1 cellular context compared by ENCODE assay signal in genomic region chr1:21439721-21440629, GRCh38.
A peak's percentile ranks its signal among the peaks of the same experiment; 100 is the strongest.
TF ChIP-seq lines count a peak whose summit lies in the region.

TSS of gene NBPF3 (plus strand) at chr1:21440137. CDS start at chr1:21445087, 4,950 bp downstream.

TF ChIP-seq in HepG2, 621 proteins besides CTCF, POLR2A, EP300 and RAD21 (continued from another document and continues in another):
- TF ChIP-seq ZHX2 (IDR thresholded peaks at IDR 0.05; ENCODE audit: low read depth) (no peak), ZHX2 (CRISPR knock-in tag; IDR thresholded peaks at IDR 0.05; ENCODE audit: borderline replicate concordance) (no peak), IRX3 (CRISPR knock-in tag; IDR thresholded peaks at IDR 0.05; ENCODE audit: borderline replicate concordance, low read depth) (no peak), SAFB2 (CRISPR knock-in tag; IDR thresholded peaks at IDR 0.05; ENCODE audit: borderline replicate concordance, low read depth) (peak; percentile 74; the same call in 1 of the 2 replicates), SIN3B (IDR thresholded peaks at IDR 0.05; ENCODE audit: low read length) (no peak), ZNF44 (CRISPR knock-in tag; IDR thresholded peaks at IDR 0.05) (no peak), ZBTB34 (CRISPR knock-in tag; IDR thresholded peaks at IDR 0.05) (no peak), RFX3 (CRISPR knock-in tag; IDR thresholded peaks at IDR 0.05) (no peak), ZC3H13 (CRISPR knock-in tag; IDR thresholded peaks at IDR 0.05) (no peak), ETV6 (CRISPR knock-in tag; conservative IDR thresholded peaks at IDR 0.05) (no peak), NCOA1 (CRISPR knock-in tag; IDR thresholded peaks at IDR 0.05) (no peak), SRSF4 (IDR thresholded peaks at IDR 0.05; ENCODE audit: low read depth, low read length, poor library complexity, severe bottlenecking) (no peak), ZBTB43 (CRISPR knock-in tag; conservative IDR thresholded peaks at IDR 0.05) (no peak), ZSCAN9 (CRISPR knock-in tag; IDR thresholded peaks at IDR 0.05; ENCODE audit: borderline replicate concordance) (no peak), ZMYM3 (CRISPR knock-in tag; IDR thresholded peaks at IDR 0.05) (no peak), ZEB1 (IDR thresholded peaks at IDR 0.05; ENCODE audit: insufficient replicate concordance, low read depth) (peak; percentile 47), ZNF878 (CRISPR knock-in tag; IDR thresholded peaks at IDR 0.05) (no peak), ZNF414 (CRISPR knock-in tag; IDR thresholded peaks at IDR 0.05) (no peak), ARID5B (CRISPR knock-in tag; IDR thresholded peaks at IDR 0.05) (peak; percentile 8; the same call in 1 of the 2 replicates), GLI4 (CRISPR knock-in tag; IDR thresholded peaks at IDR 0.05; ENCODE audit: borderline replicate concordance) (0 out of 2 replicates have a peak, but pooled peaks have one; percentile 45), CHD2 (IDR thresholded peaks at IDR 0.05; ENCODE audit: low read depth, low read length) (no peak), FOXM1 (CRISPR knock-in tag; IDR thresholded peaks at IDR 0.05) (no peak), ZNF292 (CRISPR knock-in tag; IDR thresholded peaks at IDR 0.05; ENCODE audit: borderline replicate concordance, low read depth) (no peak), ZNF777 (CRISPR knock-in tag; IDR thresholded peaks at IDR 0.05) (peak; percentile 97), KLF15 (CRISPR knock-in tag; IDR thresholded peaks at IDR 0.05; ENCODE audit: borderline replicate concordance) (0 out of 2 replicates have a peak, but pooled peaks have one; percentile 17), TBX2 (CRISPR knock-in tag; IDR thresholded peaks at IDR 0.05; ENCODE audit: borderline replicate concordance) (peak; percentile 72; the same call in 1 of the 2 replicates), PAXIP1 (CRISPR knock-in tag; conservative IDR thresholded peaks at IDR 0.05) (no peak), HIVEP1 (CRISPR knock-in tag; IDR thresholded peaks at IDR 0.05) (peak; percentile 53; the same call in 1 of the 2 replicates), IRF9 (CRISPR knock-in tag; IDR thresholded peaks at IDR 0.05; ENCODE audit: borderline replicate concordance) (0 out of 2 replicates have a peak, but pooled peaks have one; percentile 34), SAP130 (CRISPR knock-in tag; IDR thresholded peaks at IDR 0.05; ENCODE audit: low read depth) (peak; percentile 62), ZNF138 (CRISPR knock-in tag; IDR thresholded peaks at IDR 0.05; ENCODE audit: low read depth) (no peak), ZNF572 (CRISPR knock-in tag; IDR thresholded peaks at IDR 0.05) (no peak), ZNF30 (CRISPR knock-in tag; IDR thresholded peaks at IDR 0.05) (0 out of 2 replicates have a peak, but pooled peaks have one; percentile 56), RBFOX2 (IDR thresholded peaks at IDR 0.05; ENCODE audit: low read depth, low read length) (peak; percentile 70), XRCC5 (optimal IDR thresholded peaks at IDR 0.05; ENCODE audit: low read length) (peak; percentile 30), POGK (CRISPR knock-in tag; conservative IDR thresholded peaks at IDR 0.05) (peak; percentile 37; the same call in 1 of the 2 replicates), ZNF326 (CRISPR knock-in tag; IDR thresholded peaks at IDR 0.05; ENCODE audit: borderline replicate concordance) (no peak), TAF1 (CRISPR knock-in tag; IDR thresholded peaks at IDR 0.05) (peak; percentile 63), ZNF724P (CRISPR knock-in tag; IDR thresholded peaks at IDR 0.05; ENCODE audit: borderline replicate concordance) (0 out of 2 replicates have a peak, but pooled peaks have one; percentile 40)
